Comparison of ENCODE assay signal across 9 cellular contexts in the genomic region with DNA sequence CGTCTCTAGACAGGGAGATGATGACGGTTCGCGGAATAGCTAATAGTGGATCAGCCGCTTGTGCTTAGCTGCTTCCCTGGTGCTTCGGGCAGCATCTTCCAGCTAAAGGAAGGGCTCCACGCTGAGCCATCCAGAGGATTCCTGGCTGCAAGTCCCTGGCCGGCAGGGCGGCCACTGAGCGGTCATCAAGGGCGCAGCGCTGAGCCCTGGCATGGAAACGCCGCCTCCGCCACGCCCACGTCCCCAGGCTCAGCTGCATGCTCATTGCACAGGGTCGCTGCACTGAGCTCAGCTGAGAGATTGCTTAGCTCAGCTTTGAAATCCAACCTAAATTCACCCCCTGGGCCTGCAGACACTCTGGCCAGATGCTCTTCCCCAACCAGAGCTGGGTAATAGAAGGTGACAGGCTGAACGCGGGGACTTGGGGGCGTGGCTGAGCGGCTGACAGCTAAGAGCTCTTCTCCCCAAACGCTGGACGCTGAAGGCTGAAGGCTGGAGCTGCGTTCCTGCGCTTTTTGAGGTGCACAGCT.
A peak's percentile ranks its signal among the peaks of the same experiment; 100 is the strongest.
DNase-seq lines count a peak whose midpoint lies in the region; ATAC-seq, FAIRE-seq and TF ChIP-seq lines count a peak whose summit lies in the region.
"Had no signal": no experiment of that assay in that cellular context is flagged by ENCODE, and none has a peak within 500 bp of the region (broad histone marks: within the 10 kb centered on the region; RNA-seq: fewer than 3 reads in every experiment).

No MANE protein-coding gene starts in this region.

- H3K4me3 ChIP-seq in AG04449 (ENCODE audit: low read depth, low read length): peak overlapping the region; percentile 46
- peak overlapping the region; percentile 36 for H3K4me3 ChIP-seq in HEK293 (ENCODE audit: low read depth, low read length)
- peak overlapping the region in 1 of 3 experiments; percentile 22 for H3K4me3 ChIP-seq in endothelial cell of umbilical vein (replicated peaks in 1 of 3; ENCODE audit: insufficient read depth in 1 of 3, low read depth in 1 of 3, low read length in 3 of 3)
- peak overlapping the region; percentile 47 to 72 for H3K4me3 ChIP-seq in mesenchymal stem cell (ENCODE audit: insufficient read depth in 1 of 2, low read depth in 1 of 2, low read length in 2 of 2)
- H3K4me3 ChIP-seq in thoracic aorta: peak overlapping the region; percentile 70

- H3K27ac ChIP-seq in HEK293 (ENCODE audit: extremely low read depth, low read depth, low read length) (no peak overlapping the region), endothelial cell of umbilical vein (ENCODE audit: insufficient read depth, low read depth, low read length) (no peak overlapping the region), mesenchymal stem cell (ENCODE audit: low read length, poor library complexity, severe bottlenecking) (no peak overlapping the region), thoracic aorta (no peak overlapping the region)

- no peak for DNase-seq in AG04449 (ENCODE audit: low read depth, low spot score)
- DNase-seq in NOMO-1 treated with dmso at 0.1 percent for 144 hours (lab: John Stamatoyannopoulos, UW; ENCODE audit: unreplicated experiment): peak; percentile 29
- peak; percentile 38 for DNase-seq in endothelial cell of umbilical vein (ENCODE audit: low read depth, low spot score)
- peak; percentile 64 for DNase-seq in mesenchymal stem cell
- peak; percentile 8 for DNase-seq in thoracic aorta (ENCODE audit: low spot score)
- no peak for DNase-seq in MV-4-11 (lab: John Stamatoyannopoulos, UW)

- CTCF ChIA-PET in AG04449 (lab: Yijun Ruan, JAX) (interaction anchor here (0.6 to 1.1 kb wide), 4 partner anchors 13 to 421 kb away, joined by 3 to 4 read pairs (median 3); no protein-coding TSS in a partner anchor), HEK293 (lab: Yijun Ruan, JAX) (interaction anchor here (0.5 to 1.4 kb wide), 2 partner anchors 163 to 422 kb away, joined by 3 read pairs; no protein-coding TSS in a partner anchor), endothelial cell of umbilical vein (lab: Charles Lee) (no interaction called here)

- no peaks in the 10 kb centered on the region for H3K4me1 ChIP-seq in HEK293 (ENCODE audit: control insufficient read depth, insufficient read depth, low read length)
- no peaks in the 10 kb centered on the region for H3K4me1 ChIP-seq in endothelial cell of umbilical vein (ENCODE audit: control insufficient read depth, extremely low read depth, insufficient read depth, low read length)
- H3K4me1 ChIP-seq in mesenchymal stem cell (ENCODE audit: control insufficient read depth, insufficient read depth, low read depth, low read length): peaks cover 9% of the 10 kb centered on the region
- H3K4me1 ChIP-seq in thoracic aorta (ENCODE audit: control insufficient read depth in 1 of 2, low read depth in 2 of 2): peaks cover 0 to 5% of the 10 kb centered on the region in 2 donors

- ATAC-seq in thoracic aorta (ENCODE audit: insufficient number of reproducible peaks, low FRiP score, low read depth) (no peak), GM19452 (IDR thresholded peaks at IDR 0.05; ENCODE audit: unreplicated experiment) (no peak)

- H3K18ac ChIP-seq in mesenchymal stem cell (ENCODE audit: low read depth in 1 of 2, low read length in 2 of 2): peak overlapping the region; percentile 1 to 57

- H3K4ac ChIP-seq in mesenchymal stem cell (ENCODE audit: low read depth in 1 of 2, low read length in 2 of 2): no peak overlapping the region

- H3K9me1 ChIP-seq in endothelial cell of umbilical vein (replicated peaks; ENCODE audit: control insufficient read depth, extremely low read depth, insufficient read depth, low read length): no peaks in the 10 kb centered on the region

- H3K23ac ChIP-seq in mesenchymal stem cell (ENCODE audit: low read length in 2 of 2): no peak overlapping the region

- intact Hi-C loops in endothelial cell of umbilical vein (cut with micrococcal nuclease): no loop called here

- FAIRE-seq in endothelial cell of umbilical vein (lab: Jason Lieb, UNC): no peak
- FAIRE-seq: GM18507 had no signal

- BruUV-seq in endothelial cell of umbilical vein (replicated peaks; lab: Mats Ljungman, UMichigan): no TSS peak

- no peaks in the 10 kb centered on the region for H4K20me1 ChIP-seq in endothelial cell of umbilical vein (replicated peaks; ENCODE audit: control insufficient read depth, extremely low read depth, insufficient read depth, low read length)

- TF ChIP-seq CTCF in AG04449 (IDR thresholded peaks at IDR 0.05; ENCODE audit: insufficient read depth, low read length, missing control alignments) (peak; percentile 11), HEK293 (tag by site-specific recombination; IDR thresholded peaks at IDR 0.05) (no peak), endothelial cell of umbilical vein (IDR thresholded peaks at IDR 0.05; ENCODE audit: extremely low read depth in 1 of 2, insufficient read depth in 1 of 2, low read depth in 1 of 2, low read length in 2 of 2) (no peak), thoracic aorta (IDR thresholded peaks at IDR 0.05) (peak; percentile 21)

- dilution Hi-C loops in endothelial cell of umbilical vein (cut with MboI; ENCODE audit: extremely low pct_ligation_motif_present, low sequenced_read_pairs): no loop called here

- no peaks in the 10 kb centered on the region for H3K9me3 ChIP-seq in HEK293 (ENCODE audit: control insufficient read depth, insufficient read depth, low read depth, low read length)
- H3K9me3 ChIP-seq in endothelial cell of umbilical vein (replicated peaks; ENCODE audit: control insufficient read depth, insufficient read depth, low read length): no peaks in the 10 kb centered on the region
- no peaks in the 10 kb centered on the region for H3K9me3 ChIP-seq in mesenchymal stem cell (ENCODE audit: control insufficient read depth, low read length)
- no peaks in the 10 kb centered on the region for H3K9me3 ChIP-seq in thoracic aorta

- 18% methylated on average over 25 of the region's 26 CpGs for WGBS in mesenchymal stem cell

- H2AK5ac ChIP-seq in mesenchymal stem cell (ENCODE audit: low read length, severe bottlenecking): no peak overlapping the region

- H2BK120ac ChIP-seq in mesenchymal stem cell (ENCODE audit: low read depth, low read length): no peak overlapping the region

- POLR2A ChIA-PET in AG04449 (lab: Yijun Ruan, JAX): no interaction called here
- POLR2A ChIA-PET in HEK293 (lab: Yijun Ruan, JAX): no interaction called here
- POLR2A ChIA-PET in endothelial cell of umbilical vein (lab: Charles Lee): no interaction called here

- TF ChIP-seq POLR2A in endothelial cell of umbilical vein (IDR thresholded peaks at IDR 0.05; ENCODE audit: low read depth, low read length): no peak

- H4K8ac ChIP-seq in mesenchymal stem cell (ENCODE audit: low read length): no peak overlapping the region

- H3K79me2 ChIP-seq in endothelial cell of umbilical vein (ENCODE audit: control insufficient read depth, insufficient read depth, low read length): no peaks in the 10 kb centered on the region

- peak overlapping the region; percentile 52 for H3K4me2 ChIP-seq in endothelial cell of umbilical vein (ENCODE audit: insufficient read depth, low read length)
- peak overlapping the region; percentile 57 for H3K4me2 ChIP-seq in mesenchymal stem cell (ENCODE audit: low read length, poor library complexity, severe bottlenecking)

- peak overlapping the region in 1 of 2 experiments; percentile 47 for H2BK12ac ChIP-seq in mesenchymal stem cell (ENCODE audit: low read length in 2 of 2)

- no peak overlapping the region for H2BK15ac ChIP-seq in mesenchymal stem cell (ENCODE audit: low read depth, poor library complexity, severe bottlenecking)

- no peak overlapping the region for H2BK5ac ChIP-seq in mesenchymal stem cell (ENCODE audit: low read depth, low read length, poor library complexity, severe bottlenecking)

- H3K36me3 ChIP-seq in HEK293 (ENCODE audit: control insufficient read depth in 2 of 2, insufficient read depth in 1 of 2, low read length in 2 of 2) (no peaks in the 10 kb centered on the region), endothelial cell of umbilical vein (ENCODE audit: control insufficient read depth in 2 of 2, extremely low read depth in 1 of 2, insufficient read depth in 2 of 2, low read length in 2 of 2) (no peaks in the 10 kb centered on the region), mesenchymal stem cell (ENCODE audit: control insufficient read depth in 1 of 2, insufficient read depth in 2 of 2, low read depth in 1 of 2, low read length in 2 of 2) (no peaks in the 10 kb centered on the region), thoracic aorta (no peaks in the 10 kb centered on the region)

- H3K9ac ChIP-seq in endothelial cell of umbilical vein (replicated peaks; ENCODE audit: extremely low read depth, insufficient read depth, low read length): no peak overlapping the region
- H3K9ac ChIP-seq in mesenchymal stem cell (ENCODE audit: low read length): peak overlapping the region; percentile 53

- H4K91ac ChIP-seq in mesenchymal stem cell (ENCODE audit: low read length): no peak overlapping the region

- H3K79me1 ChIP-seq in mesenchymal stem cell (replicated peaks; ENCODE audit: low read length, poor library complexity, severe bottlenecking): no peaks in the 10 kb centered on the region

- H3K27me3 ChIP-seq in endothelial cell of umbilical vein (ENCODE audit: control insufficient read depth in 2 of 2, insufficient read depth in 2 of 2, low read length in 2 of 2): peaks cover 0 to 5% of the 10 kb centered on the region in 2 experiments
- H3K27me3 ChIP-seq in mesenchymal stem cell (ENCODE audit: control insufficient read depth in 1 of 2, insufficient read depth in 1 of 2, low read length in 2 of 2): peaks cover 0 to 4% of the 10 kb centered on the region in 2 experiments
- H3K27me3 ChIP-seq in thoracic aorta (replicated peaks; ENCODE audit: insufficient read depth): no peaks in the 10 kb centered on the region

- no peak overlapping the region for H3K14ac ChIP-seq in mesenchymal stem cell (ENCODE audit: low read length in 2 of 2)

- H2AFZ ChIP-seq in endothelial cell of umbilical vein (ENCODE audit: low read depth, low read length): peak overlapping the region; percentile 90
- peak overlapping the region; percentile 68 for H2AFZ ChIP-seq in mesenchymal stem cell (ENCODE audit: low read depth, low read length)

TF ChIP-seq in HEK293, 187 proteins besides CTCF, POLR2A, EP300 and RAD21 (continues in another document):
- TF ChIP-seq ZNF221 (tag by site-specific recombination; IDR thresholded peaks at IDR 0.05; ENCODE audit: borderline replicate concordance) (no peak), EGR2 (tag by site-specific recombination; IDR thresholded peaks at IDR 0.05; ENCODE audit: low read depth) (peak; percentile 53), KLF8 (tag by site-specific recombination; IDR thresholded peaks at IDR 0.05) (no peak)

TF ChIP-seq in endothelial cell of umbilical vein, 7 proteins besides CTCF, POLR2A, EP300 and RAD21 (continues in another document):
- no peak for TF ChIP-seq MYC (IDR thresholded peaks at IDR 0.05; ENCODE audit: low read depth, low read length)
- no peak for TF ChIP-seq EZH2 (IDR thresholded peaks at IDR 0.05; ENCODE audit: borderline replicate concordance, low read depth, low read length, severe bottlenecking)
- no peak for TF ChIP-seq GATA2 (IDR thresholded peaks at IDR 0.05; ENCODE audit: insufficient read depth, insufficient read length, low read depth, low read length)
- TF ChIP-seq FOS (IDR thresholded peaks at IDR 0.05; ENCODE audit: borderline replicate concordance, insufficient read depth, low read length): no peak
- no peak for TF ChIP-seq JUN (IDR thresholded peaks at IDR 0.05; ENCODE audit: borderline replicate concordance, insufficient read depth, insufficient read length, low read depth)

Comparison
In these comparisons a context has a peak if more than half of its experiments do, and no peak if none do; other contexts are left out.
1. DNase-seq: peak in NOMO-1 treated with dmso at 0.1 percent for 144 hours (single experiment), endothelial cell of umbilical vein (single experiment), mesenchymal stem cell (single experiment) and thoracic aorta (single experiment); none in AG04449 (single experiment) and MV-4-11 (single experiment).
2. CTCF ChIP-seq: peak in AG04449 (single experiment) and thoracic aorta (single experiment); none in HEK293 (single experiment) and endothelial cell of umbilical vein (0 of 2).